Comparison of ENCODE assay signal across 9 cellular contexts in the genomic region with DNA sequence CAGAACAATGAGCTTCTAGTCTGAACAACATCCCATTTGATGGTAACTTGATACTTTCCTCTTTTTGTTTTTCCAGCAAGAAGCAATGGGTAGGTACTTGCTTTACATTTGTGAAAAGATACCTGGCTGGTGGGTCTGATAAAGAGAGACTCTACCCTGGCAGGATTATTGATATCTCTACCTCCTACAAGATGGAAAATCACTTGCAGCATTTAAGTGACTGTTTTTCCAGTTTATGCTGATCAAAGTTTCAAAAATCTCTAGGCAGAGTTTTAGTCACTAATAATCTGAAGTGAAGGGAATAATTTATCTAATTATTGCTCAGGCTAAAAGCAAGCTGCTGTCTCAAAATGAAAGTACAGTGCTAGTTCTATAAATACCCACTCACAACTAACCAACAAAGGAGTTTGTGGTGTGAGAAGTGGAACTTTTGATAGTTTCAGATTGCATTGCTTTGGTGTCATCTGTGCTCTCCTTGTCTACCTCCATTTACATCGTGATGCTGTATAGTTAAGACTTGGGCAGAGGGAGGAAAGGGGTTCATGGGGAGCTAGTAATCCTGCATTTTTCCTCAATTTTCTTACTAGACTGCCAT.
DNase-seq lines count a peak whose midpoint lies in the region; ATAC-seq lines count a peak whose summit lies in the region.
"Had no signal": no experiment of that assay in that cellular context is flagged by ENCODE, and none has a peak within 500 bp of the region (broad histone marks: within the 10 kb centered on the region; RNA-seq: fewer than 3 reads in every experiment).

No MANE protein-coding gene starts in this region.

- H3K9me3 ChIP-seq in KOPT-K1 (ENCODE audit: insufficient read depth, low read length, poor library complexity, severe bottlenecking): peaks cover 9% of the 10 kb centered on the region

- no peaks in the 10 kb centered on the region for H3K36me3 Mint-ChIP-seq in natural killer cell treated with Interleukin-12 subunit alpha and Interleukin-12 subunit beta and Interleukin-15 and Interleukin-18, amount 100 ng/mL, for 72 hours

- peaks cover 0 to 2% of the 10 kb centered on the region in 2 donors for H3K27me3 Mint-ChIP-seq in natural killer cell treated with Interleukin-12 subunit alpha and Interleukin-12 subunit beta and Interleukin-15 and Interleukin-18, amount 100 ng/mL, for 72 hours

- peak; percentile 90 for ATAC-seq in GM18858 (IDR thresholded peaks at IDR 0.05; ENCODE audit: unreplicated experiment)
- peak; percentile 87 for ATAC-seq in GM21576 (IDR thresholded peaks at IDR 0.05; ENCODE audit: unreplicated experiment)
- ATAC-seq in natural killer cell treated with Interleukin-12 subunit alpha and Interleukin-12 subunit beta and Interleukin-15 and Interleukin-18, amount 100 ng/mL, for 72 hours: peak; percentile 65 to 86
- ATAC-seq in esophagus mucosa: no peak

- DNase-seq in natural killer cell treated with Interleukin-12 subunit alpha and Interleukin-12 subunit beta and Interleukin-15 and Interleukin-18, amount 100 ng/mL, for 72 hours (ENCODE audit: low spot score): no peak
- DNase-seq in AG08395 (ENCODE audit: low spot score) (no peak), NCI-H2081 (lab: John Stamatoyannopoulos, UW) (no peak)

- no peaks in the 10 kb centered on the region for H3K9me3 Mint-ChIP-seq in natural killer cell treated with Interleukin-12 subunit alpha and Interleukin-12 subunit beta and Interleukin-15 and Interleukin-18, amount 100 ng/mL, for 72 hours

- H3K4me1 Mint-ChIP-seq in natural killer cell treated with Interleukin-12 subunit alpha and Interleukin-12 subunit beta and Interleukin-15 and Interleukin-18, amount 100 ng/mL, for 72 hours (ENCODE audit: low read depth in 2 of 2): peaks cover 0 to 15% of the 10 kb centered on the region in 2 donors

- no peak overlapping the region for H3K27ac Mint-ChIP-seq in natural killer cell treated with Interleukin-12 subunit alpha and Interleukin-12 subunit beta and Interleukin-15 and Interleukin-18, amount 100 ng/mL, for 72 hours

- peak overlapping the region; percentile 91 for H3K27ac ChIP-seq in KOPT-K1 (ENCODE audit: low read depth, low read length, poor library complexity, severe bottlenecking)
- H3K27ac ChIP-seq: cardiac muscle cell, parathyroid adenoma had no signal

- no peaks in the 10 kb centered on the region for H3K36me3 ChIP-seq in KOPT-K1 (ENCODE audit: insufficient read depth, low read length)
- H3K36me3 ChIP-seq: cardiac muscle cell had no signal

- peak overlapping the region; percentile 35 for H3K4me3 Mint-ChIP-seq in natural killer cell treated with Interleukin-12 subunit alpha and Interleukin-12 subunit beta and Interleukin-15 and Interleukin-18, amount 100 ng/mL, for 72 hours
